Comparison of ENCODE assay signal across 1 cellular context in genomic region chr1:109263597-109264378, GRCh38.
TF ChIP-seq lines count a peak whose summit lies in the region.

No MANE protein-coding gene starts in this region.

TF ChIP-seq in HepG2, 621 proteins besides CTCF, POLR2A, EP300 and RAD21 (continued from another document and continues in another):
- TF ChIP-seq, protein P1, sequence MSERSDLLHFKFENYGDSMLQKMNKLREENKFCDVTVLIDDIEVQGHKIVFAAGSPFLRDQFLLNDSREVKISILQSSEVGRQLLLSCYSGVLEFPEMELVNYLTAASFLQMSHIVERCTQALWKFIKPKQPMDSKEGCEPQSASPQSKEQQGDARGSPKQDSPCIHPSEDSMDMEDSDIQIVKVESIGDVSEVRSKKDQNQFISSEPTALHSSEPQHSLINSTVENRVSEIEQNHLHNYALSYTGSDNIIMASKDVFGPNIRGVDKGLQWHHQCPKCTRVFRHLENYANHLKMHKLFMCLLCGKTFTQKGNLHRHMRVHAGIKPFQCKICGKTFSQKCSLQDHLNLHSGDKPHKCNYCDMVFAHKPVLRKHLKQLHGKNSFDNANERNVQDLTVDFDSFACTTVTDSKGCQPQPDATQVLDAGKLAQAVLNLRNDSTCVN (CRISPR knock-in tag; IDR thresholded peaks at IDR 0.05; ENCODE audit: borderline replicate concordance), result no peak
- TF ChIP-seq, protein P2, sequence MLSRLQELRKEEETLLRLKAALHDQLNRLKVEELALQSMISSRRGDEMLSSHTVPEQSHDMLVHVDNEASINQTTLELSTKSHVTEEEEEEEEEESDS (CRISPR knock-in tag; IDR thresholded peaks at IDR 0.05; ENCODE audit: borderline replicate concordance), result no peak
- TF ChIP-seq, protein P3, sequence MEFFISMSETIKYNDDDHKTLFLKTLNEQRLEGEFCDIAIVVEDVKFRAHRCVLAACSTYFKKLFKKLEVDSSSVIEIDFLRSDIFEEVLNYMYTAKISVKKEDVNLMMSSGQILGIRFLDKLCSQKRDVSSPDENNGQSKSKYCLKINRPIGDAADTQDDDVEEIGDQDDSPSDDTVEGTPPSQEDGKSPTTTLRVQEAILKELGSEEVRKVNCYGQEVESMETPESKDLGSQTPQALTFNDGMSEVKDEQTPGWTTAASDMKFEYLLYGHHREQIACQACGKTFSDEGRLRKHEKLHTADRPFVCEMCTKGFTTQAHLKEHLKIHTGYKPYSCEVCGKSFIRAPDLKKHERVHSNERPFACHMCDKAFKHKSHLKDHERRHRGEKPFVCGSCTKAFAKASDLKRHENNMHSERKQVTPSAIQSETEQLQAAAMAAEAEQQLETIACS (CRISPR knock-in tag; IDR thresholded peaks at IDR 0.05), result no peak
- TF ChIP-seq ZNF441 (CRISPR knock-in tag; IDR thresholded peaks at IDR 0.05; ENCODE audit: borderline replicate concordance) (peak; percentile 77; the same call in 1 of the 2 replicates), KLF13 (CRISPR knock-in tag; IDR thresholded peaks at IDR 0.05) (no peak), ZFP36 (IDR thresholded peaks at IDR 0.05; ENCODE audit: borderline replicate concordance, low read depth, low read length, partially characterized antibody) (no peak), ZNF337 (CRISPR knock-in tag; IDR thresholded peaks at IDR 0.05; ENCODE audit: borderline replicate concordance, low read depth) (peak; percentile 85; the same call in 1 of the 2 replicates), ZNF317 (CRISPR knock-in tag; IDR thresholded peaks at IDR 0.05) (no peak), SOX13 (IDR thresholded peaks at IDR 0.05) (no peak), SOX13 (CRISPR knock-in tag; conservative IDR thresholded peaks at IDR 0.05 in 1 of 2, IDR thresholded peaks at IDR 0.05 in 1 of 2) (peak in 1 of 2 experiments; percentile 87; a peak in 2 of 4 replicates), ZBTB21 (CRISPR knock-in tag; IDR thresholded peaks at IDR 0.05) (no peak), HES4 (CRISPR knock-in tag; IDR thresholded peaks at IDR 0.05; ENCODE audit: borderline replicate concordance) (no peak), ZNF780A (CRISPR knock-in tag; IDR thresholded peaks at IDR 0.05) (no peak), ZNF674 (CRISPR knock-in tag; IDR thresholded peaks at IDR 0.05; ENCODE audit: low read depth) (no peak), TBL1XR1 (IDR thresholded peaks at IDR 0.05; ENCODE audit: borderline replicate concordance, low read length, partially characterized antibody) (peak; percentile 34), MIER3 (CRISPR knock-in tag; IDR thresholded peaks at IDR 0.05; ENCODE audit: borderline replicate concordance) (peak; percentile 80; the same call in 1 of the 2 replicates), ZNF24 (IDR thresholded peaks at IDR 0.05) (no peak), ZNF205 (CRISPR knock-in tag; IDR thresholded peaks at IDR 0.05) (peak; percentile 76; the same call in 1 of the 2 replicates), KDM5B (CRISPR knock-in tag; IDR thresholded peaks at IDR 0.05; ENCODE audit: borderline replicate concordance) (peak; percentile 24; the same call in 1 of the 2 replicates), ZNF660 (CRISPR knock-in tag; IDR thresholded peaks at IDR 0.05; ENCODE audit: borderline replicate concordance, low read depth) (no peak), ADNP (CRISPR knock-in tag; IDR thresholded peaks at IDR 0.05) (no peak), ZMAT5 (CRISPR knock-in tag; IDR thresholded peaks at IDR 0.05; ENCODE audit: borderline replicate concordance, low read depth) (no peak), ELK4 (CRISPR knock-in tag; IDR thresholded peaks at IDR 0.05; ENCODE audit: borderline replicate concordance) (no peak), ZFX (CRISPR knock-in tag; IDR thresholded peaks at IDR 0.05; ENCODE audit: low read depth) (peak; percentile 92), SALL1 (CRISPR knock-in tag; IDR thresholded peaks at IDR 0.05) (peak; percentile 97), XRCC5 (optimal IDR thresholded peaks at IDR 0.05; ENCODE audit: low read length) (peak; percentile 99), NFE2L2 (IDR thresholded peaks at IDR 0.05; ENCODE audit: low read length) (no peak), ZNF737 (CRISPR knock-in tag; IDR thresholded peaks at IDR 0.05; ENCODE audit: borderline replicate concordance) (no peak), ZNF430 (CRISPR knock-in tag; IDR thresholded peaks at IDR 0.05) (peak; percentile 85; the same call in 1 of the 2 replicates), ZSCAN30 (CRISPR knock-in tag; IDR thresholded peaks at IDR 0.05) (no peak), HOMEZ (CRISPR knock-in tag; IDR thresholded peaks at IDR 0.05; ENCODE audit: low read depth) (peak; percentile 84; the same call in 1 of the 2 replicates), ZBTB38 (CRISPR knock-in tag; IDR thresholded peaks at IDR 0.05) (peak; percentile 99), MAFF (IDR thresholded peaks at IDR 0.05; ENCODE audit: low read depth, low read length) (no peak)
- TF ChIP-seq, protein P4, sequence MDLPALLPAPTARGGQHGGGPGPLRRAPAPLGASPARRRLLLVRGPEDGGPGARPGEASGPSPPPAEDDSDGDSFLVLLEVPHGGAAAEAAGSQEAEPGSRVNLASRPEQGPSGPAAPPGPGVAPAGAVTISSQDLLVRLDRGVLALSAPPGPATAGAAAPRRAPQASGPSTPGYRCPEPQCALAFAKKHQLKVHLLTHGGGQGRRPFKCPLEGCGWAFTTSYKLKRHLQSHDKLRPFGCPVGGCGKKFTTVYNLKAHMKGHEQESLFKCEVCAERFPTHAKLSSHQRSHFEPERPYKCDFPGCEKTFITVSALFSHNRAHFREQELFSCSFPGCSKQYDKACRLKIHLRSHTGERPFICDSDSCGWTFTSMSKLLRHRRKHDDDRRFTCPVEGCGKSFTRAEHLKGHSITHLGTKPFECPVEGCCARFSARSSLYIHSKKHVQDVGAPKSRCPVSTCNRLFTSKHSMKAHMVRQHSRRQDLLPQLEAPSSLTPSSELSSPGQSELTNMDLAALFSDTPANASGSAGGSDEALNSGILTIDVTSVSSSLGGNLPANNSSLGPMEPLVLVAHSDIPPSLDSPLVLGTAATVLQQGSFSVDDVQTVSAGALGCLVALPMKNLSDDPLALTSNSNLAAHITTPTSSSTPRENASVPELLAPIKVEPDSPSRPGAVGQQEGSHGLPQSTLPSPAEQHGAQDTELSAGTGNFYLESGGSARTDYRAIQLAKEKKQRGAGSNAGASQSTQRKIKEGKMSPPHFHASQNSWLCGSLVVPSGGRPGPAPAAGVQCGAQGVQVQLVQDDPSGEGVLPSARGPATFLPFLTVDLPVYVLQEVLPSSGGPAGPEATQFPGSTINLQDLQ (CRISPR knock-in tag; IDR thresholded peaks at IDR 0.05), result no peak
- TF ChIP-seq, protein P5, sequence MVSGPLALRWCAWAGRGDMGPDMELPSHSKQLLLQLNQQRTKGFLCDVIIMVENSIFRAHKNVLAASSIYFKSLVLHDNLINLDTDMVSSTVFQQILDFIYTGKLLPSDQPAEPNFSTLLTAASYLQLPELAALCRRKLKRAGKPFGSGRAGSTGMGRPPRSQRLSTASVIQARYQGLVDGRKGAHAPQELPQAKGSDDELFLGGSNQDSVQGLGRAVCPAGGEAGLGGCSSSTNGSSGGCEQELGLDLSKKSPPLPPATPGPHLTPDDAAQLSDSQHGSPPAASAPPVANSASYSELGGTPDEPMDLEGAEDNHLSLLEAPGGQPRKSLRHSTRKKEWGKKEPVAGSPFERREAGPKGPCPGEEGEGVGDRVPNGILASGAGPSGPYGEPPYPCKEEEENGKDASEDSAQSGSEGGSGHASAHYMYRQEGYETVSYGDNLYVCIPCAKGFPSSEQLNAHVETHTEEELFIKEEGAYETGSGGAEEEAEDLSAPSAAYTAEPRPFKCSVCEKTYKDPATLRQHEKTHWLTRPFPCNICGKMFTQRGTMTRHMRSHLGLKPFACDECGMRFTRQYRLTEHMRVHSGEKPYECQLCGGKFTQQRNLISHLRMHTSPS (CRISPR knock-in tag; IDR thresholded peaks at IDR 0.05; ENCODE audit: low read depth), result peak; percentile 94
- TF ChIP-seq, protein P6, sequence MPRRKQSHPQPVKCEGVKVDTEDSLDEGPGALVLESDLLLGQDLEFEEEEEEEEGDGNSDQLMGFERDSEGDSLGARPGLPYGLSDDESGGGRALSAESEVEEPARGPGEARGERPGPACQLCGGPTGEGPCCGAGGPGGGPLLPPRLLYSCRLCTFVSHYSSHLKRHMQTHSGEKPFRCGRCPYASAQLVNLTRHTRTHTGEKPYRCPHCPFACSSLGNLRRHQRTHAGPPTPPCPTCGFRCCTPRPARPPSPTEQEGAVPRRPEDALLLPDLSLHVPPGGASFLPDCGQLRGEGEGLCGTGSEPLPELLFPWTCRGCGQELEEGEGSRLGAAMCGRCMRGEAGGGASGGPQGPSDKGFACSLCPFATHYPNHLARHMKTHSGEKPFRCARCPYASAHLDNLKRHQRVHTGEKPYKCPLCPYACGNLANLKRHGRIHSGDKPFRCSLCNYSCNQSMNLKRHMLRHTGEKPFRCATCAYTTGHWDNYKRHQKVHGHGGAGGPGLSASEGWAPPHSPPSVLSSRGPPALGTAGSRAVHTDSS (CRISPR knock-in tag; conservative IDR thresholded peaks at IDR 0.05), result no peak
- TF ChIP-seq, protein P7, sequence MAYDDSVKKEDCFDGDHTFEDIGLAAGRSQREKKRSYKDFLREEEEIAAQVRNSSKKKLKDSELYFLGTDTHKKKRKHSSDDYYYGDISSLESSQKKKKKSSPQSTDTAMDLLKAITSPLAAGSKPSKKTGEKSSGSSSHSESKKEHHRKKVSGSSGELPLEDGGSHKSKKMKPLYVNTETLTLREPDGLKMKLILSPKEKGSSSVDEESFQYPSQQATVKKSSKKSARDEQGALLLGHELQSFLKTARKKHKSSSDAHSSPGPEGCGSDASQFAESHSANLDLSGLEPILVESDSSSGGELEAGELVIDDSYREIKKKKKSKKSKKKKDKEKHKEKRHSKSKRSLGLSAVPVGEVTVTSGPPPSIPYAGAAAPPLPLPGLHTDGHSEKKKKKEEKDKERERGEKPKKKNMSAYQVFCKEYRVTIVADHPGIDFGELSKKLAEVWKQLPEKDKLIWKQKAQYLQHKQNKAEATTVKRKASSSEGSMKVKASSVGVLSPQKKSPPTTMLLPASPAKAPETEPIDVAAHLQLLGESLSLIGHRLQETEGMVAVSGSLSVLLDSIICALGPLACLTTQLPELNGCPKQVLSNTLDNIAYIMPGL (CRISPR knock-in tag; IDR thresholded peaks at IDR 0.05; ENCODE audit: borderline replicate concordance in 1 of 2, low read depth in 1 of 2), result peak; percentile 98 to 99
- TF ChIP-seq, protein P8, sequence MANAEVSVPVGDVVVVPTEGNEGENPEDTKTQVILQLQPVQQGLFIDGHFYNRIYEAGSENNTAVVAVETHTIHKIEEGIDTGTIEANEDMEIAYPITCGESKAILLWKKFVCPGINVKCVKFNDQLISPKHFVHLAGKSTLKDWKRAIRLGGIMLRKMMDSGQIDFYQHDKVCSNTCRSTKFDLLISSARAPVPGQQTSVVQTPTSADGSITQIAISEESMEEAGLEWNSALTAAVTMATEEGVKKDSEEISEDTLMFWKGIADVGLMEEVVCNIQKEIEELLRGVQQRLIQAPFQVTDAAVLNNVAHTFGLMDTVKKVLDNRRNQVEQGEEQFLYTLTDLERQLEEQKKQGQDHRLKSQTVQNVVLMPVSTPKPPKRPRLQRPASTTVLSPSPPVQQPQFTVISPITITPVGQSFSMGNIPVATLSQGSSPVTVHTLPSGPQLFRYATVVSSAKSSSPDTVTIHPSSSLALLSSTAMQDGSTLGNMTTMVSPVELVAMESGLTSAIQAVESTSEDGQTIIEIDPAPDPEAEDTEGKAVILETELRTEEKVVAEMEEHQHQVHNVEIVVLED (CRISPR knock-in tag; IDR thresholded peaks at IDR 0.05; ENCODE audit: borderline replicate concordance), result peak; percentile 72; the same call in 1 of the 2 replicates
- TF ChIP-seq, protein P9, sequence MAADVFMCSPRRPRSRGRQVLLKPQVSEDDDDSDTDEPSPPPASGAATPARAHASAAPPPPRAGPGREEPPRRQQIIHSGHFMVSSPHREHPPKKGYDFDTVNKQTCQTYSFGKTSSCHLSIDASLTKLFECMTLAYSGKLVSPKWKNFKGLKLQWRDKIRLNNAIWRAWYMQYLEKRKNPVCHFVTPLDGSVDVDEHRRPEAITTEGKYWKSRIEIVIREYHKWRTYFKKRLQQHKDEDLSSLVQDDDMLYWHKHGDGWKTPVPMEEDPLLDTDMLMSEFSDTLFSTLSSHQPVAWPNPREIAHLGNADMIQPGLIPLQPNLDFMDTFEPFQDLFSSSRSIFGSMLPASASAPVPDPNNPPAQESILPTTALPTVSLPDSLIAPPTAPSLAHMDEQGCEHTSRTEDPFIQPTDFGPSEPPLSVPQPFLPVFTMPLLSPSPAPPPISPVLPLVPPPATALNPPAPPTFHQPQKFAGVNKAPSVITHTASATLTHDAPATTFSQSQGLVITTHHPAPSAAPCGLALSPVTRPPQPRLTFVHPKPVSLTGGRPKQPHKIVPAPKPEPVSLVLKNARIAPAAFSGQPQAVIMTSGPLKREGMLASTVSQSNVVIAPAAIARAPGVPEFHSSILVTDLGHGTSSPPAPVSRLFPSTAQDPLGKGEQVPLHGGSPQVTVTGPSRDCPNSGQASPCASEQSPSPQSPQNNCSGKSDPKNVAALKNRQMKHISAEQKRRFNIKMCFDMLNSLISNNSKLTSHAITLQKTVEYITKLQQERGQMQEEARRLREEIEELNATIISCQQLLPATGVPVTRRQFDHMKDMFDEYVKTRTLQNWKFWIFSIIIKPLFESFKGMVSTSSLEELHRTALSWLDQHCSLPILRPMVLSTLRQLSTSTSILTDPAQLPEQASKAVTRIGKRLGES (CRISPR knock-in tag; IDR thresholded peaks at IDR 0.05; ENCODE audit: borderline replicate concordance), result no peak
